In the genomic region with DNA sequence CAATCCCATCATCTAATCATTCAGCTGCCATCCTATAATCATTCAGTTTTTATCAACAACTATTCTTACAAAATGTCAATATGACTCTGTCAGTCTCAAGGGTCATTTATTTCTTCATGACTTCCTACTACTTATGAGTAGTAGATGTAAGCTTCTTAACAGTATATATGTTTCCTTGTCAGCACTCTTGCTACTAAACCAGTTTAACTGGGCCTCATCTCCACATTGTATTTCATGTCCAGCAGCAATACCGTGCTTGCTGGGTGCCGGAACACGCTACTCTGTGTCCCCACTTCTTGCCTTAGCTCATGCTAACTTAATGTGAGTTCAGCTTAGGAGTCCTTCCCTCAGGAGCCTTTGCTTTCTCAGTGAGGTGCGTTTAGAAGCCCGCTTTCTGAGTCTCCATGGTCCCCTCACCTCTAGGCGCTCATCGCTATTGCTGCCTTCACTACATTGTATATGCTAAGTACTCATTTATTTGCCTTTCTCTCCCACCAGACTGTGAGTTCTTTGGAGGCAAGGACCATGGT, we compare ENCODE assay signal across 12 cellular contexts. TPM values are rescaled to one million over a fixed set of nuclear protein-coding genes. Genes with fewer than 3 reads are reported as not detected.
DNase-seq lines count a peak whose midpoint lies in the region; ATAC-seq, FAIRE-seq and TF ChIP-seq lines count a peak whose summit lies in the region.
"Had no signal": no experiment of that assay in that cellular context is flagged by ENCODE, and none has a peak within 500 bp of the region (broad histone marks: within the 10 kb centered on the region; RNA-seq: fewer than 3 reads in every experiment).

No MANE protein-coding gene starts in this region.

- peak overlapping the region; percentile 26 for H3K4me3 Mint-ChIP-seq in activated CD4-positive, alpha-beta memory T cell treated with anti-CD3 and anti-CD28 coated beads, Interleukin-2, amount 10 ng/mL, durations not matched to agents 7 days and 5 days
- no peak overlapping the region for H3K4me3 Mint-ChIP-seq in naive thymus-derived CD8-positive, alpha-beta T cell
- H3K4me3 Mint-ChIP-seq: neural crest cell had no signal

- no peak for TF ChIP-seq CTCF in foreskin keratinocyte (conservative IDR thresholded peaks at IDR 0.05)
- TF ChIP-seq CTCF in omental fat pad (IDR thresholded peaks at IDR 0.05): no peak

- CTCF ChIA-PET in activated CD4-positive, alpha-beta memory T cell treated with anti-CD3 and anti-CD28 coated beads, Interleukin-2, amount 10 ng/mL, durations not matched to agents 7 days and 5 days (lab: Charles Lee): interaction anchor here (0.9 to 1.4 kb wide), 3 partner anchors 30 to 70 kb away, joined by 3 to 4 read pairs (median 4); no protein-coding TSS in a partner anchor

- H3K4me1 Mint-ChIP-seq in activated CD4-positive, alpha-beta memory T cell treated with anti-CD3 and anti-CD28 coated beads, Interleukin-2, amount 10 ng/mL, durations not matched to agents 7 days and 5 days: peaks cover 69% of the 10 kb centered on the region
- peaks cover 0 to 19% (median 3%) of the 10 kb centered on the region in 4 donors for H3K4me1 Mint-ChIP-seq in naive thymus-derived CD8-positive, alpha-beta T cell

- TF ChIP-seq POLR2A in GM12892 (IDR thresholded peaks at IDR 0.05; ENCODE audit: low read depth, low read length): no peak

- H3K9me3 ChIP-seq in BLaER1 treated with 17β-estradiol and CSF1 and Interleukin-3, amounts not matched to agents 10 nM and 100 nM (replicated peaks in 1 of 11): peaks cover 0 to 10% (median 0%) of the 10 kb centered on the region in 11 experiments; a peak in 3 of 22 replicates
- H3K9me3 ChIP-seq: lower lobe of right lung, right atrium auricular region had no signal

- H3K4me3 ChIP-seq in BLaER1 treated with 17β-estradiol and CSF1 and Interleukin-3, amounts not matched to agents 10 nM and 100 nM: no peak overlapping the region
- H3K4me3 ChIP-seq: lower lobe of right lung, right atrium auricular region had no signal

- H3K27me3 Mint-ChIP-seq in activated CD4-positive, alpha-beta memory T cell treated with anti-CD3 and anti-CD28 coated beads, Interleukin-2, amount 10 ng/mL, durations not matched to agents 7 days and 5 days: no peaks in the 10 kb centered on the region
- H3K27me3 Mint-ChIP-seq in naive thymus-derived CD8-positive, alpha-beta T cell: no peaks in the 10 kb centered on the region

- peak overlapping the region; percentile 81 for H3K27ac Mint-ChIP-seq in activated CD4-positive, alpha-beta memory T cell treated with anti-CD3 and anti-CD28 coated beads, Interleukin-2, amount 10 ng/mL, durations not matched to agents 7 days and 5 days
- peak overlapping the region in 2 of 10 donors; percentile 4 to 51 for H3K27ac Mint-ChIP-seq in naive thymus-derived CD8-positive, alpha-beta T cell

- DNase-seq in GM12892 (ENCODE audit: insufficient read length): no peak
- no peak for DNase-seq in activated CD4-positive, alpha-beta memory T cell treated with anti-CD3 and anti-CD28 coated beads, Interleukin-2, amount 10 ng/mL, durations not matched to agents 7 days and 5 days
- DNase-seq in foreskin keratinocyte: no peak
- no peak for DNase-seq in omental fat pad (ENCODE audit: low spot score)
- no peak for DNase-seq in GM03348 (ENCODE audit: low spot score)
- no peak for DNase-seq in naive thymus-derived CD8-positive, alpha-beta T cell
- DNase-seq: lower lobe of right lung had no signal

- H3K4me1 ChIP-seq in BLaER1 treated with 17β-estradiol and CSF1 and Interleukin-3, amounts not matched to agents 10 nM and 100 nM: peaks cover 35 to 67% (median 53%) of the 10 kb centered on the region in 10 experiments
- H3K4me1 ChIP-seq in foreskin keratinocyte: peaks cover 51% of the 10 kb centered on the region

- POLR2A ChIA-PET in activated CD4-positive, alpha-beta memory T cell treated with anti-CD3 and anti-CD28 coated beads, Interleukin-2, amount 10 ng/mL, durations not matched to agents 7 days and 5 days (lab: Charles Lee): interaction anchor here (0.9 to 1.7 kb wide), 4 partner anchors 30 to 54 kb away, joined by 3 to 11 read pairs (median 4); a partner anchor contains a TSS
- POLR2A ChIA-PET in naive thymus-derived CD8-positive, alpha-beta T cell (lab: Charles Lee): no interaction called here

- H3K4me2 ChIP-seq in BLaER1 treated with 17β-estradiol and CSF1 and Interleukin-3, amounts not matched to agents 10 nM and 100 nM: peak overlapping the region in 10 of 11 experiments; percentile 12 to 61 (median 49); a peak in 11 of 22 replicates

- no peak overlapping the region for H3K9ac ChIP-seq in BLaER1 treated with 17β-estradiol and CSF1 and Interleukin-3, amounts not matched to agents 10 nM and 100 nM

- H4K20me1 ChIP-seq in BLaER1 treated with 17β-estradiol and CSF1 and Interleukin-3, amounts not matched to agents 10 nM and 100 nM: peaks cover 0 to 96% (median 2%) of the 10 kb centered on the region in 11 experiments; a peak in 10 of 22 replicates

- FAIRE-seq in GM12892 (lab: Jason Lieb, UNC): peak; percentile 69
- FAIRE-seq: endometrium had no signal

- H3K36me3 Mint-ChIP-seq in activated CD4-positive, alpha-beta memory T cell treated with anti-CD3 and anti-CD28 coated beads, Interleukin-2, amount 10 ng/mL, durations not matched to agents 7 days and 5 days (ENCODE audit: low read depth): peaks cover 30% of the 10 kb centered on the region
- H3K36me3 Mint-ChIP-seq in naive thymus-derived CD8-positive, alpha-beta T cell: peaks cover 0 to 7% (median 4%) of the 10 kb centered on the region in 3 donors

- peak; percentile 17 for ATAC-seq in foreskin keratinocyte
- ATAC-seq in omental fat pad (ENCODE audit: low FRiP score): no peak
- no peak for ATAC-seq in naive thymus-derived CD8-positive, alpha-beta T cell

- no peaks in the 10 kb centered on the region for H3K9me3 Mint-ChIP-seq in activated CD4-positive, alpha-beta memory T cell treated with anti-CD3 and anti-CD28 coated beads, Interleukin-2, amount 10 ng/mL, durations not matched to agents 7 days and 5 days
- no peaks in the 10 kb centered on the region for H3K9me3 Mint-ChIP-seq in naive thymus-derived CD8-positive, alpha-beta T cell

- peaks cover 0 to 25% (median 4%) of the 10 kb centered on the region in 11 experiments; a peak in 8 of 22 replicates for H3K36me3 ChIP-seq in BLaER1 treated with 17β-estradiol and CSF1 and Interleukin-3, amounts not matched to agents 10 nM and 100 nM
- H3K36me3 ChIP-seq: lower lobe of right lung, right atrium auricular region had no signal

- 0 out of 22 replicates have a peak overlapping the region, but pooled peaks of 1 of the 11 experiments have one; percentile 48 for H3K27ac ChIP-seq in BLaER1 treated with 17β-estradiol and CSF1 and Interleukin-3, amounts not matched to agents 10 nM and 100 nM
- H3K27ac ChIP-seq in foreskin keratinocyte: no peak overlapping the region
- H3K27ac ChIP-seq: HL-60, lower lobe of right lung, right atrium auricular region had no signal

- no peaks in the 10 kb centered on the region for H3K27me3 ChIP-seq in BLaER1 treated with 17β-estradiol and CSF1 and Interleukin-3, amounts not matched to agents 10 nM and 100 nM
- H3K27me3 ChIP-seq in foreskin keratinocyte: no peaks in the 10 kb centered on the region
- H3K27me3 ChIP-seq: right atrium auricular region had no signal

RNA-seq across cellular contexts. Expression of a gene that starts 32.9 kb away (rescaled TPM):
- polyA plus RNA-seq in GM12892 (2012; ENCODE audit: missing spikeins): 42.1 TPM
- total RNA-seq in activated CD4-positive, alpha-beta memory T cell treated with anti-CD3 and anti-CD28 coated beads, Interleukin-2, amount 10 ng/mL, durations not matched to agents 7 days and 5 days: 10 to 100 TPM; 54.4 to 59.0 TPM
- 84.5 and 88.6 TPM in 2 replicates for total RNA-seq in foreskin keratinocyte
- 22.1 and 27.2 TPM in 2 replicates for polyA plus RNA-seq in foreskin keratinocyte
- 100 to 1,000 TPM in 2 of 4 donors, 10 to 100 TPM in 2; 64.3 to 318 (median 121) TPM for total RNA-seq in omental fat pad
- 10 to 100 TPM; 13.0 to 13.8 TPM for total RNA-seq in naive thymus-derived CD8-positive, alpha-beta T cell
- 1 to 10 TPM; 1.8 to 3.1 (median 1.9) TPM for polyA plus RNA-seq in naive thymus-derived CD8-positive, alpha-beta T cell
